In genomic region chr1:158117854-158118691, GRCh38 we compare ENCODE assay signal across 8 cellular contexts.
A peak's percentile ranks its signal among the peaks of the same experiment; 100 is the strongest.
DNase-seq lines count a peak whose midpoint lies in the region; ATAC-seq, FAIRE-seq and TF ChIP-seq lines count a peak whose summit lies in the region.

No MANE protein-coding gene starts in this region.

- H3K4me1 Mint-ChIP-seq in memory B cell = peaks cover 21% of the 10 kb centered on the region
- H3K4me1 Mint-ChIP-seq in stimulated activated naive B cell treated with anti-CD40 and anti-IgM and Interleukin-4, amounts not matched to agents 10 μg/mL and 1 μg/mL and 100 μg/mL, for 72 hours = peaks cover 29 to 43% of the 10 kb centered on the region in 2 donors

- no peaks in the 10 kb centered on the region for H3K9me3 Mint-ChIP-seq in memory B cell
- no peaks in the 10 kb centered on the region for H3K9me3 Mint-ChIP-seq in stimulated activated naive B cell treated with anti-CD40 and anti-IgM and Interleukin-4, amounts not matched to agents 10 μg/mL and 1 μg/mL and 100 μg/mL, for 72 hours

- TF ChIP-seq CTCF in VCaP (conservative IDR thresholded peaks at IDR 0.05) = peak; percentile 75

- peak; percentile 56 for ATAC-seq in memory B cell (ENCODE audit: low read depth)
- peak; percentile 28 to 40 for ATAC-seq in stimulated activated naive B cell treated with anti-CD40 and anti-IgM and Interleukin-4, amounts not matched to agents 10 μg/mL and 1 μg/mL and 100 μg/mL, for 72 hours (replicated peaks)

- peak overlapping the region; percentile 69 for H3K4me3 Mint-ChIP-seq in memory B cell
- H3K4me3 Mint-ChIP-seq in stimulated activated naive B cell treated with anti-CD40 and anti-IgM and Interleukin-4, amounts not matched to agents 10 μg/mL and 1 μg/mL and 100 μg/mL, for 72 hours = peak overlapping the region; percentile 68 to 77

- DNase-seq in COR-L47 (lab: John Stamatoyannopoulos, UW) = peak; percentile 35
- DNase-seq in dermis microvascular lymphatic vessel endothelial cell (ENCODE audit: low read depth in 2 of 2) = peak; percentile 20 to 42
- peak; percentile 53 to 55 for DNase-seq in memory B cell (ENCODE audit: low spot score in 2 of 2)
- DNase-seq in stimulated activated naive B cell treated with anti-CD40 and anti-IgM and Interleukin-4, amounts not matched to agents 10 μg/mL and 1 μg/mL and 100 μg/mL, for 72 hours = peak; percentile 32
- DNase-seq in RCC 7860 (ENCODE audit: low spot score) = no peak
- DNase-seq in NCI-H1436 treated with DMSO at 0.1 percent for 48 hours (lab: John Stamatoyannopoulos, UW) = no peak

- TF ChIP-seq RAD21 in Ishikawa (IDR thresholded peaks at IDR 0.05; ENCODE audit: low read depth) = peak; percentile 27; the same call in 1 of the 2 replicates

- FAIRE-seq in RCC 7860 (lab: Jason Lieb, UNC) = no peak

- H3K36me3 Mint-ChIP-seq in memory B cell = no peaks in the 10 kb centered on the region
- H3K36me3 Mint-ChIP-seq in stimulated activated naive B cell treated with anti-CD40 and anti-IgM and Interleukin-4, amounts not matched to agents 10 μg/mL and 1 μg/mL and 100 μg/mL, for 72 hours = peaks cover 0 to 2% of the 10 kb centered on the region in 2 donors

- no peak for TF ChIP-seq EP300 in Ishikawa (IDR thresholded peaks at IDR 0.05; ENCODE audit: borderline replicate concordance)

- no peak overlapping the region for H3K27ac ChIP-seq in VCaP

- H3K27me3 Mint-ChIP-seq in memory B cell = peaks cover 6% of the 10 kb centered on the region
- H3K27me3 Mint-ChIP-seq in stimulated activated naive B cell treated with anti-CD40 and anti-IgM and Interleukin-4, amounts not matched to agents 10 μg/mL and 1 μg/mL and 100 μg/mL, for 72 hours = peaks cover 32 to 51% of the 10 kb centered on the region in 2 donors

- H3K27ac Mint-ChIP-seq in memory B cell = no peak overlapping the region
- no peak overlapping the region for H3K27ac Mint-ChIP-seq in stimulated activated naive B cell treated with anti-CD40 and anti-IgM and Interleukin-4, amounts not matched to agents 10 μg/mL and 1 μg/mL and 100 μg/mL, for 72 hours

TF ChIP-seq in Ishikawa, 13 proteins besides CTCF, POLR2A, EP300 and RAD21:
- TF ChIP-seq CREB1 (IDR thresholded peaks at IDR 0.05; ENCODE audit: low read depth) (no peak), USF1 (IDR thresholded peaks at IDR 0.05) (no peak), REST (IDR thresholded peaks at IDR 0.05; ENCODE audit: low read depth) (no peak), TEAD4 (IDR thresholded peaks at IDR 0.05) (no peak), FOXM1 (IDR thresholded peaks at IDR 0.05; ENCODE audit: borderline replicate concordance, low read depth) (no peak), CEBPB (IDR thresholded peaks at IDR 0.05) (no peak), TCF12 (IDR thresholded peaks at IDR 0.05; ENCODE audit: low read depth) (no peak), ZBTB7A (IDR thresholded peaks at IDR 0.05; ENCODE audit: low read depth) (no peak), TAF1 (IDR thresholded peaks at IDR 0.05; ENCODE audit: low read depth) (no peak), NFIC (IDR thresholded peaks at IDR 0.05) (no peak), YY1 (IDR thresholded peaks at IDR 0.05; ENCODE audit: low read depth) (no peak), EGR1 (IDR thresholded peaks at IDR 0.05) (no peak)
- TF ChIP-seq, protein P1, sequence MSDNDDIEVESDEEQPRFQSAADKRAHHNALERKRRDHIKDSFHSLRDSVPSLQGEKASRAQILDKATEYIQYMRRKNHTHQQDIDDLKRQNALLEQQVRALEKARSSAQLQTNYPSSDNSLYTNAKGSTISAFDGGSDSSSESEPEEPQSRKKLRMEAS (IDR thresholded peaks at IDR 0.05) = no peak

Comparison
In these comparisons a context has a peak if more than half of its experiments do, and no peak if none do; other contexts are left out.
1. DNase-seq: peak in COR-L47 (single experiment), dermis microvascular lymphatic vessel endothelial cell (2 of 2), memory B cell (2 of 2) and stimulated activated naive B cell treated with anti-CD40 and anti-IgM and Interleukin-4, amounts not matched to agents 10 μg/mL and 1 μg/mL and 100 μg/mL, for 72 hours (single experiment); none in RCC 7860 (single experiment) and NCI-H1436 treated with DMSO at 0.1 percent for 48 hours (single experiment).